Comparison of ENCODE assay signal across 8 cellular contexts in genomic region chr21:33642027-33642895, GRCh38. TPM values are rescaled to one million over a fixed set of nuclear protein-coding genes. Genes with fewer than 3 reads are reported as not detected.
DNase-seq lines count a peak whose midpoint lies in the region; ATAC-seq and TF ChIP-seq lines count a peak whose summit lies in the region.

Gene ITSN1, plus strand, starts transcription at chr21:33642501. Its CDS starts 76,328 bp downstream, at chr21:33718829.

- POLR2A ChIA-PET in activated naive CD8-positive, alpha-beta T cell treated with anti-CD3 and anti-CD28 coated beads, Interleukin-2, amount 10 ng/mL, durations not matched to agents 7 days and 5 days (lab: Charles Lee): interaction anchor here (1.5 kb wide), 1 partner anchor 162 kb away, joined by 5 read pairs; the partner anchor contains the start of gene TMEM50B

- peak within 1 kb of the TSS; percentile 100 for H2AFZ ChIP-seq in osteoblast (ENCODE audit: low read length)

- H3K4me3 ChIP-seq in GM08714 (ENCODE audit: low read length) (peak within 1 kb of the TSS; percentile 89), osteoblast (ENCODE audit: insufficient read depth, low read length) (peak within 1 kb of the TSS; percentile 99), testis (peak within 1 kb of the TSS; percentile 85 to 90)

- H3K27me3 Mint-ChIP-seq in activated naive CD8-positive, alpha-beta T cell treated with anti-CD3 and anti-CD28 coated beads, Interleukin-2, amount 10 ng/mL, durations not matched to agents 7 days and 5 days: peaks cover 28% of the 10 kb centered on the region
- H3K27me3 Mint-ChIP-seq in glutamatergic neuron (ENCODE audit: unreplicated experiment): peaks cover 3% of the 10 kb centered on the region

- no peaks in the 10 kb centered on the region for H3K9me3 Mint-ChIP-seq in activated naive CD8-positive, alpha-beta T cell treated with anti-CD3 and anti-CD28 coated beads, Interleukin-2, amount 10 ng/mL, durations not matched to agents 7 days and 5 days
- peaks cover 10% of the 10 kb centered on the region for H3K9me3 Mint-ChIP-seq in glutamatergic neuron (ENCODE audit: unreplicated experiment)

- peak within 1 kb of the TSS; percentile 99 for H3K4me3 Mint-ChIP-seq in activated naive CD8-positive, alpha-beta T cell treated with anti-CD3 and anti-CD28 coated beads, Interleukin-2, amount 10 ng/mL, durations not matched to agents 7 days and 5 days
- H3K4me3 Mint-ChIP-seq in glutamatergic neuron (ENCODE audit: unreplicated experiment): peak within 1 kb of the TSS; percentile 97

- DNase-seq in NCI-H1105 (lab: John Stamatoyannopoulos, UW) (peak; percentile 99), SKM-1 (lab: John Stamatoyannopoulos, UW; ENCODE audit: unreplicated experiment) (peak; percentile 97), glutamatergic neuron (peak; percentile 100), osteoblast (ENCODE audit: insufficient read length, low spot score, missing footprints) (peak; percentile 98), testis (peak; percentile 100)
- DNase-seq in activated naive CD8-positive, alpha-beta T cell treated with anti-CD3 and anti-CD28 coated beads, Interleukin-2, amount 10 ng/mL, durations not matched to agents 7 days and 5 days: peak; percentile 99

- intact Hi-C loops in testis (cut with DNase I; ENCODE audit: low total_unique reads): loop anchor here (5.0 kb wide), 1 partner anchor 250 kb away; no protein-coding TSS in a partner anchor

- TF ChIP-seq POLR2A in testis (IDR thresholded peaks at IDR 0.05): peak; percentile 95

- H3K27ac ChIP-seq in osteoblast (ENCODE audit: low read depth, low read length): peak within 1 kb of the TSS; percentile 97
- H3K27ac ChIP-seq in testis: peak within 1 kb of the TSS; percentile 87 to 92

- H3K4me1 Mint-ChIP-seq in activated naive CD8-positive, alpha-beta T cell treated with anti-CD3 and anti-CD28 coated beads, Interleukin-2, amount 10 ng/mL, durations not matched to agents 7 days and 5 days: peaks cover 14% of the 10 kb centered on the region
- H3K4me1 Mint-ChIP-seq in glutamatergic neuron (ENCODE audit: low read depth, unreplicated experiment): peaks cover 10% of the 10 kb centered on the region

- H3K36me3 Mint-ChIP-seq in activated naive CD8-positive, alpha-beta T cell treated with anti-CD3 and anti-CD28 coated beads, Interleukin-2, amount 10 ng/mL, durations not matched to agents 7 days and 5 days: peaks cover 5% of the 10 kb centered on the region
- H3K36me3 Mint-ChIP-seq in glutamatergic neuron (ENCODE audit: unreplicated experiment): no peaks in the 10 kb centered on the region

- H3K27ac Mint-ChIP-seq in activated naive CD8-positive, alpha-beta T cell treated with anti-CD3 and anti-CD28 coated beads, Interleukin-2, amount 10 ng/mL, durations not matched to agents 7 days and 5 days: peak within 1 kb of the TSS; percentile 94
- H3K27ac Mint-ChIP-seq in glutamatergic neuron (ENCODE audit: unreplicated experiment): peak within 1 kb of the TSS; percentile 95

- H3K4me2 ChIP-seq in osteoblast (ENCODE audit: insufficient read depth, low read length): peak within 1 kb of the TSS; percentile 97

- ATAC-seq in HG02642 (IDR thresholded peaks at IDR 0.05; ENCODE audit: poor library complexity, unreplicated experiment): peak; percentile 88
- peak; percentile 89 for ATAC-seq in activated naive CD8-positive, alpha-beta T cell treated with anti-CD3 and anti-CD28 coated beads, Interleukin-2, amount 10 ng/mL, durations not matched to agents 7 days and 5 days (ENCODE audit: low read depth)

- H4K20me1 ChIP-seq in osteoblast (ENCODE audit: insufficient read depth, low read length): peaks cover 15% of the 10 kb centered on the region

- no peak for TF ChIP-seq CTCF in glutamatergic neuron (IDR thresholded peaks at IDR 0.05; ENCODE audit: partially characterized antibody, unreplicated experiment)
- no peak for TF ChIP-seq CTCF in osteoblast (IDR thresholded peaks at IDR 0.05; ENCODE audit: extremely low read depth, low read depth, low read length)
- TF ChIP-seq CTCF in testis (IDR thresholded peaks at IDR 0.05): no peak

- H3K36me3 ChIP-seq in osteoblast (ENCODE audit: insufficient read depth, low read length) (no peaks in the 10 kb centered on the region), testis (ENCODE audit: low read depth, missing control alignments) (no peaks in the 10 kb centered on the region)

- 0 to 1% methylated on average over 30 to 63 of the region's 71 CpGs for WGBS in testis, 2 donors

- H3K4me1 ChIP-seq in osteoblast (ENCODE audit: insufficient read depth, low read length) (peaks cover 18% of the 10 kb centered on the region), testis (peaks cover 7% of the 10 kb centered on the region)

- peaks cover 82% of the 10 kb centered on the region for H3K79me2 ChIP-seq in osteoblast (ENCODE audit: insufficient read depth, low read length)

- H3K27me3 ChIP-seq in osteoblast (ENCODE audit: insufficient read depth, low read length) (no peaks in the 10 kb centered on the region), testis (no peaks in the 10 kb centered on the region)

- H3K9me3 ChIP-seq in osteoblast (ENCODE audit: low read depth, low read length): no peaks in the 10 kb centered on the region
- H3K9me3 ChIP-seq in testis: no peaks in the 10 kb centered on the region

RNA-seq across cellular contexts. Expression of gene ITSN1, which starts in this region (rescaled TPM):
- total RNA-seq in activated naive CD8-positive, alpha-beta T cell treated with anti-CD3 and anti-CD28 coated beads, Interleukin-2, amount 10 ng/mL, durations not matched to agents 7 days and 5 days: 1 to 10 TPM; 2.3 to 4.6 TPM
- 89.1 TPM for total RNA-seq in glutamatergic neuron (ENCODE audit: unreplicated experiment)
- total RNA-seq in osteoblast: 39.5 and 42.7 TPM in 2 replicates
- total RNA-seq in testis: 10 to 100 TPM; 48.4 to 56.6 TPM
- polyA plus RNA-seq in testis (ENCODE audit: insufficient read depth, low read depth, low replicate concordance): 20.0 TPM

Comparison
In these comparisons a context has a peak if more than half of its experiments do, and no peak if none do; other contexts are left out.
1. Peak in every context shown above with its lines: DNase-seq, ATAC-seq, H3K4me3 ChIP-seq and H3K27ac ChIP-seq.